Comparison of ENCODE assay signal across 21 cellular contexts in the genomic region with DNA sequence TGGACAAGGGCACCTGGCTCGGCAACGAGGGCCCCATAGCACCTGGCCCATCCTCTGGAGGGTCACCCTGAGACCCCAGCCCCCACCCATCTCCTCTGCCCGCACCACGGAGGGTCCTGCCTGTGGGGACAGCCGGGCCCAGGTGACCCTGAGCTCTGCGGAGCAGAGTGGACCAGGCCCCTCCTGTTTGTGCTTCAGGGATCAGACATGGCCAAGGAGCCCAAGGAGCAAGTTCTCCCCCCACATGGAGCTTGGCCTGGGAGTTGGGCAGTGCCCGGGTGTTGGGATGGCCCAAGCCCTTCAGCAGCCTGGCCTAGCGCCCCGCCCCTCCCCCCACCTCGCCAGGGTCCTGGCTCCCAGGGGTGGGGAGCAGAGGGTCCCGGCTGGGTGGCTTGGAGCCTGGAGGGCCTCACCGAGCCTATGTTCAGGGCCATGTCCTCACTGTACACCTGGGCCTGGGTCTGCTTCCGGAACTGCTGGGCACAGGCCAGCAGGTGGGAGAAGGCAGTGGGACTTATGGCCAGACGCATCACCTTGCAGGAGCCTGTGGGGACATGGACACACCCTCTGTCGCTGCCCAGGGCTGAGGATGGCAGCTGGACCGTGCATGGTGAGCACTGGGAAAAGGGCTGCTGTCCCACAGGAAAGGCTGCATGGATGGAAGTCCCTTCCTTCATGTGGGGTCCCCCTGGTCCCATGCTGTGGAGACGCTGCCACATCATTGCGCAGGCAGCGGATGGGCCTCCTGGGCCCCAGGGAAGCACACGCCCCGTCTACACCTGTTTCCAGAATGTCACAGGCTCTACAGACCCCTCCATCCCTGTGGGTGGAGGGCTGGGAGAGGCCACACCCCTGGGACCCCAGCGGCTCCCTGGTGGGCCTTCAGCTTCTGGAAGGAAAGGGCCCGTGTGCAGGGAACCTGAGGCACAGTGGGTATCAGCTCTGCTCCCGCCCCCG. TPM values are rescaled to one million over a fixed set of nuclear protein-coding genes. Genes with fewer than 3 reads are reported as not detected.
A peak's percentile ranks its signal among the peaks of the same experiment; 100 is the strongest.
DNase-seq lines count a peak whose midpoint lies in the region; ATAC-seq and TF ChIP-seq lines count a peak whose summit lies in the region.
"Had no signal": no experiment of that assay in that cellular context is flagged by ENCODE, and none has a peak within 500 bp of the region (broad histone marks: within the 10 kb centered on the region; RNA-seq: fewer than 3 reads in every experiment).

No MANE protein-coding gene starts in this region.

- WGBS in aorta, 2 donors, result 74 to 82% methylated on average over 23 to 25 of the region's 25 CpGs
- WGBS in transverse colon (ENCODE audit: low coverage in 1 of 2), 2 donors, result 75% methylated on average over 23 of the region's 25 CpGs; no CpG with 5 or more reads in 1 of the 2 donors

- in situ Hi-C loops in transverse colon (cut with MboI; ENCODE audit: low pct_ligation_motif_present in 1 of 4, low pct_unique_long_range_greater_than_20kb in 1 of 4, low sequenced_read_pairs in 3 of 4), result no loop called here

- H3K9me3 ChIP-seq in right atrium auricular region (no peaks in the 10 kb centered on the region), aorta (ENCODE audit: control insufficient read depth, low read length) (no peaks in the 10 kb centered on the region), transverse colon (no peaks in the 10 kb centered on the region), uterus (no peaks in the 10 kb centered on the region)
- H3K9me3 ChIP-seq: BLaER1, MG63 had no signal

- H3K27me3 ChIP-seq in right atrium auricular region (peaks cover 0 to 5% of the 10 kb centered on the region in 2 donors), aorta (ENCODE audit: control insufficient read depth in 1 of 2, insufficient read depth in 2 of 2, low read length in 1 of 2) (peaks cover 0 to 2% of the 10 kb centered on the region in 2 donors), transverse colon (peaks cover 60% of the 10 kb centered on the region), uterus (peaks cover 0 to 19% of the 10 kb centered on the region in 2 donors)
- H3K27me3 ChIP-seq: BLaER1 had no signal

- H3K4me3 ChIP-seq in right atrium auricular region, result no peak overlapping the region
- no peak overlapping the region for H3K4me3 ChIP-seq in aorta (ENCODE audit: low read length in 2 of 2)
- H3K4me3 ChIP-seq in transverse colon, result no peak overlapping the region
- H3K4me3 ChIP-seq in uterus, result no peak overlapping the region
- H3K4me3 ChIP-seq: BLaER1, GM12878, MG63 had no signal

- TF ChIP-seq CTCF in right atrium auricular region (IDR thresholded peaks at IDR 0.05) (no peak), transverse colon (IDR thresholded peaks at IDR 0.05) (no peak), uterus (IDR thresholded peaks at IDR 0.05) (no peak)

- H3K36me3 ChIP-seq in right atrium auricular region, result no peaks in the 10 kb centered on the region
- no peaks in the 10 kb centered on the region for H3K36me3 ChIP-seq in aorta (ENCODE audit: control insufficient read depth in 1 of 2, insufficient read depth in 2 of 2, low read length in 1 of 2)
- no peaks in the 10 kb centered on the region for H3K36me3 ChIP-seq in transverse colon
- H3K36me3 ChIP-seq in uterus, result no peaks in the 10 kb centered on the region
- H3K36me3 ChIP-seq: BLaER1, MG63 had no signal

- no peak for TF ChIP-seq POLR2A in transverse colon (IDR thresholded peaks at IDR 0.05)
- no peak for TF ChIP-seq POLR2A in uterus (IDR thresholded peaks at IDR 0.05)

- peak; percentile 71 for DNase-seq in cardiac septum (ENCODE audit: low spot score)
- DNase-seq in right atrium auricular region (ENCODE audit: low spot score), result no peak
- DNase-seq in islet precursor cell, result peak; percentile 43
- DNase-seq in sciatic nerve (ENCODE audit: low spot score), result peak; percentile 53
- peak; percentile 26 to 57 for DNase-seq in aorta
- DNase-seq in transverse colon, result no peak
- DNase-seq in uterus, result no peak
- no peak for DNase-seq in CD1c-positive myeloid dendritic cell (ENCODE audit: extremely low spot score)
- DNase-seq: CD8-positive, alpha-beta memory T cell; GDM1; GOT3; Karpas-422; MG63; NCI-H1105; NCI-H1694 treated with DMSO at 0.1 percent for 48 hours; NCI-H2107; NCI-H2227 treated with DMSO at 0.1 percent for 48 hours; NCI-H524 treated with DMSO at 0.1 percent for 48 hours had no signal

- no peak for TF ChIP-seq EP300 in transverse colon (IDR thresholded peaks at IDR 0.05; ENCODE audit: low read depth)

- intact Hi-C loops in cardiac septum (cut with DNase I) (loop anchor here (10.0 kb wide), 1 partner anchor 480 kb away; no protein-coding TSS in a partner anchor), sciatic nerve (cut with DNase I) (loop anchor here (10.0 kb wide), 1 partner anchor 290 kb away; no protein-coding TSS in a partner anchor), aorta (cut with DNase I) (loop anchor here in 1 of 2 donors (5.0 kb wide), 1 partner anchor 292 kb away; no protein-coding TSS in a partner anchor), transverse colon (cut with DNase I; ENCODE audit: low total_unique reads) (loop anchor here (5.0 kb wide), 1 partner anchor 292 kb away; no protein-coding TSS in a partner anchor), uterus (cut with DNase I; ENCODE audit: low total_unique reads) (no loop called here)

- no peaks in the 10 kb centered on the region for H3K4me1 ChIP-seq in right atrium auricular region
- no peaks in the 10 kb centered on the region for H3K4me1 ChIP-seq in aorta (ENCODE audit: control insufficient read depth in 1 of 2, insufficient read depth in 2 of 2, low read length in 2 of 2)
- no peaks in the 10 kb centered on the region for H3K4me1 ChIP-seq in transverse colon
- no peaks in the 10 kb centered on the region for H3K4me1 ChIP-seq in uterus

- peak; percentile 31 for ATAC-seq in sciatic nerve
- ATAC-seq in aorta (ENCODE audit: low FRiP score), result no peak
- ATAC-seq: GM12878 had no signal

- H3K27ac ChIP-seq in right atrium auricular region (no peak overlapping the region), aorta (ENCODE audit: low read depth in 1 of 2, low read length in 2 of 2) (no peak overlapping the region), transverse colon (no peak overlapping the region), uterus (no peak overlapping the region)
- H3K27ac ChIP-seq: BLaER1 had no signal

RNA-seq across cellular contexts. Expression of a gene that starts 49.2 kb away (rescaled TPM):
- total RNA-seq in cardiac septum (not detected), right atrium auricular region (not detected), sciatic nerve (2.1 TPM), aorta (not detected), transverse colon (not detected), uterus (under 1 TPM in 1 of 4 donors, not detected in 3; 0.14 TPM)
- polyA plus RNA-seq in aorta, result not detected
- total RNA-seq: CD8-positive, alpha-beta memory T cell; GM12878; HT-29 had no signal
- polyA plus RNA-seq: CD8-positive, alpha-beta memory T cell had no signal

Comparison
In these comparisons a context has a peak if more than half of its experiments do, and no peak if none do; other contexts are left out.
1. DNase-seq: peak in cardiac septum (single experiment), islet precursor cell (single experiment), sciatic nerve (single experiment) and aorta (2 of 2); none in right atrium auricular region (single experiment), transverse colon (single experiment), uterus (0 of 2) and CD1c-positive myeloid dendritic cell (single experiment).